Comparison of ENCODE assay signal across 15 cellular contexts in genomic region chr18:46346213-46346612, GRCh38.
DNase-seq lines count a peak whose midpoint lies in the region; ATAC-seq and TF ChIP-seq lines count a peak whose summit lies in the region.
"Had no signal": no experiment of that assay in that cellular context is flagged by ENCODE, and none has a peak within 500 bp of the region (broad histone marks: within the 10 kb centered on the region; RNA-seq: fewer than 3 reads in every experiment).

No MANE protein-coding gene starts in this region.

- H3K4me3 Mint-ChIP-seq in nephron progenitor cell = no peak overlapping the region
- H3K4me3 Mint-ChIP-seq in activated CD4-positive, alpha-beta memory T cell treated with anti-CD3 and anti-CD28 coated beads for 36 hours = no peak overlapping the region
- H3K4me3 Mint-ChIP-seq: HFFc6 had no signal

- POLR2A ChIA-PET in activated CD4-positive, alpha-beta memory T cell treated with anti-CD3 and anti-CD28 coated beads for 36 hours (lab: Charles Lee) = no interaction called here

- no peaks in the 10 kb centered on the region for H3K27me3 Mint-ChIP-seq in nephron progenitor cell (ENCODE audit: low read depth, poor library complexity)
- H3K27me3 Mint-ChIP-seq in activated CD4-positive, alpha-beta memory T cell treated with anti-CD3 and anti-CD28 coated beads for 36 hours = no peaks in the 10 kb centered on the region

- ATAC-seq in GM18502 (IDR thresholded peaks at IDR 0.05; ENCODE audit: poor library complexity, unreplicated experiment) (peak; percentile 53), GM19452 (IDR thresholded peaks at IDR 0.05; ENCODE audit: unreplicated experiment) (peak; percentile 50), HG03565 (IDR thresholded peaks at IDR 0.05; ENCODE audit: unreplicated experiment) (peak; percentile 46), HG03175 (IDR thresholded peaks at IDR 0.05; ENCODE audit: unreplicated experiment) (no peak)
- ATAC-seq: left colon had no signal

- DNase-seq in nephron progenitor cell = no peak
- no peak for DNase-seq in activated CD4-positive, alpha-beta memory T cell treated with anti-CD3 and anti-CD28 coated beads for 36 hours
- no peak for DNase-seq in GM19240 (ENCODE audit: insufficient read length, low spot score)
- DNase-seq: C1 segment of cervical spinal cord; HFFc6; Karpas-422; left colon; NCI-H1105; NCI-H748 treated with DMSO at 0.1 percent for 48 hours; stimulated activated CD4-positive, alpha-beta T cell treated with anti-CD3 and anti-CD28 coated beads, Interleukin-4, amount 100 ng/mL, for 4 hours; thyroid gland had no signal

- no peaks in the 10 kb centered on the region for H3K9me3 Mint-ChIP-seq in nephron progenitor cell
- H3K9me3 Mint-ChIP-seq in activated CD4-positive, alpha-beta memory T cell treated with anti-CD3 and anti-CD28 coated beads for 36 hours = no peaks in the 10 kb centered on the region
- H3K9me3 Mint-ChIP-seq: HFFc6 had no signal

- H3K36me3 Mint-ChIP-seq in nephron progenitor cell (ENCODE audit: low read depth) = peaks cover 34% of the 10 kb centered on the region
- H3K36me3 Mint-ChIP-seq in activated CD4-positive, alpha-beta memory T cell treated with anti-CD3 and anti-CD28 coated beads for 36 hours = no peaks in the 10 kb centered on the region

- TF ChIP-seq CTCF in nephron progenitor cell (IDR thresholded peaks at IDR 0.05) = no peak

- intact Hi-C loops in activated CD4-positive, alpha-beta memory T cell treated with anti-CD3 and anti-CD28 coated beads for 36 hours (cut with micrococcal nuclease) = no loop called here

- H3K27ac Mint-ChIP-seq in nephron progenitor cell = peak overlapping the region; percentile 93
- no peak overlapping the region for H3K27ac Mint-ChIP-seq in activated CD4-positive, alpha-beta memory T cell treated with anti-CD3 and anti-CD28 coated beads for 36 hours
- H3K27ac Mint-ChIP-seq: HFFc6 had no signal

- peaks cover 61% of the 10 kb centered on the region for H3K4me1 Mint-ChIP-seq in nephron progenitor cell
- H3K4me1 Mint-ChIP-seq in activated CD4-positive, alpha-beta memory T cell treated with anti-CD3 and anti-CD28 coated beads for 36 hours (ENCODE audit: low read depth) = peaks cover 21% of the 10 kb centered on the region

- CTCF ChIA-PET in activated CD4-positive, alpha-beta memory T cell treated with anti-CD3 and anti-CD28 coated beads for 36 hours (lab: Charles Lee) = no interaction called here
